12 cellular contexts compared by ENCODE assay signal in the genomic region with DNA sequence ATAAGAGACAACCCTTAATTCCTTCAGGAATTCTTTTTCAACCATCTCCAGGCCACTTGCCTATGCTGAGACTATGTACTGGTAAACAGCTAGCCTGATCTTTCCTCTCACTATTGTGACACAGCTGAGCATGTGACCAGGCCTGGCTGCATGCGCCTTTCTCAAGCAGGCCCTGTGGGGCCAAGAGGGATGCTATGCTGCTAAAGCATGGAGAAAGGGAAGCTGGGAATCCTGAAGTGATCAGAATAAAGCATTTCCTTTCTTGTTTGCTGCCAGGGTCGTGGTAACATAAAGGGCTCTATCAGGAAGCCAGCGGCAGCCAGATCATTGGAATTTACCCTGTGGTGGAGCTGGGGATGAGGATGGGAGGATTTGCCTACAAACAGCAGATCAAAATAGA. TPM values are rescaled to one million over a fixed set of nuclear protein-coding genes. Genes with fewer than 3 reads are reported as not detected.
DNase-seq lines count a peak whose midpoint lies in the region; ATAC-seq and TF ChIP-seq lines count a peak whose summit lies in the region.
"Had no signal": no experiment of that assay in that cellular context is flagged by ENCODE, and none has a peak within 500 bp of the region (broad histone marks: within the 10 kb centered on the region; RNA-seq: fewer than 3 reads in every experiment).

No MANE protein-coding gene starts in this region.

- TF ChIP-seq RAD21 in SK-N-SH (IDR thresholded peaks at IDR 0.05; ENCODE audit: low read length), result no peak

- H3K4me3 Mint-ChIP-seq in T-cell, result no peak overlapping the region

- CTCF ChIA-PET in SK-N-SH (lab: Yijun Ruan, JAX) (interaction anchor here (0.7 to 1.7 kb wide), 2 partner anchors 43 to 290 kb away, joined by 3 to 5 read pairs; no protein-coding TSS in a partner anchor), T-cell (lab: Charles Lee) (interaction anchor here in 1 of 2 donors (0.7 kb wide), 1 partner anchor 216 kb away, joined by 8 read pairs; no protein-coding TSS in a partner anchor)

- H3K9me3 ChIP-seq in SK-N-SH (no peaks in the 10 kb centered on the region), osteoblast (ENCODE audit: low read depth, low read length) (no peaks in the 10 kb centered on the region), upper lobe of right lung (no peaks in the 10 kb centered on the region)
- H3K9me3 ChIP-seq: colonic mucosa had no signal

- H3K9me3 Mint-ChIP-seq in T-cell, result no peaks in the 10 kb centered on the region

- TF ChIP-seq CTCF in SK-N-SH (IDR thresholded peaks at IDR 0.05) (no peak), osteoblast (IDR thresholded peaks at IDR 0.05; ENCODE audit: extremely low read depth, low read depth, low read length) (no peak), upper lobe of right lung (IDR thresholded peaks at IDR 0.05) (no peak)

- POLR2A ChIA-PET in SK-N-SH (lab: Yijun Ruan, JAX) (no interaction called here), T-cell (lab: Charles Lee) (no interaction called here)

- intact Hi-C loops in left cardiac atrium (cut with DNase I), result no loop called here
- intact Hi-C loops in upper lobe of right lung (cut with DNase I), result no loop called here

- no peaks in the 10 kb centered on the region for H3K9me2 ChIP-seq in SK-N-SH

- H3K4me1 Mint-ChIP-seq in T-cell, result peaks cover 16 to 26% (median 18%) of the 10 kb centered on the region in 3 donors

- no peak overlapping the region for H3K27ac ChIP-seq in SK-N-SH (ENCODE audit: low read depth in 2 of 2, low read length in 1 of 2)
- no peak overlapping the region for H3K27ac ChIP-seq in osteoblast (ENCODE audit: low read depth, low read length)
- H3K27ac ChIP-seq in upper lobe of right lung, result peak overlapping the region; percentile 5
- H3K27ac ChIP-seq: colonic mucosa had no signal

- no peaks in the 10 kb centered on the region for H3K27me3 ChIP-seq in SK-N-SH (ENCODE audit: insufficient read depth)
- no peaks in the 10 kb centered on the region for H3K27me3 ChIP-seq in osteoblast (ENCODE audit: insufficient read depth, low read length)
- no peaks in the 10 kb centered on the region for H3K27me3 ChIP-seq in upper lobe of right lung
- H3K27me3 ChIP-seq: colonic mucosa had no signal

- peaks cover 7% of the 10 kb centered on the region for H3F3A ChIP-seq in SK-N-SH (replicated peaks; ENCODE audit: insufficient read depth)

- DNase-seq in SK-N-SH (no peak), left cardiac atrium (no peak), osteoblast (ENCODE audit: insufficient read length, low spot score, missing footprints) (peak; percentile 14), upper lobe of right lung (no peak), T-cell (no peak)
- DNase-seq: activated CD4-positive, CD25-positive, alpha-beta regulatory T cell treated with anti-CD3 and anti-CD28 coated beads, Interleukin-2, amount 50 U/mL, for 72 hours; activated effector memory CD4-positive, alpha-beta T cell treated with anti-CD3 and anti-CD28 coated beads, Interleukin-2, amount 50 U/mL, for 16 hours; colonic mucosa; KBM-7 had no signal

- H3K4me2 ChIP-seq in SK-N-SH (no peak overlapping the region), osteoblast (ENCODE audit: insufficient read depth, low read length) (no peak overlapping the region)

- H3K9ac ChIP-seq in SK-N-SH, result no peak overlapping the region

- H2AFZ ChIP-seq in SK-N-SH (ENCODE audit: low read depth), result no peak overlapping the region
- peak overlapping the region; percentile 80 for H2AFZ ChIP-seq in osteoblast (ENCODE audit: low read length)

- H3K36me3 ChIP-seq in SK-N-SH (replicated peaks in 1 of 2; ENCODE audit: control insufficient read depth in 1 of 2, insufficient read depth in 2 of 2, low read length in 1 of 2) (no peaks in the 10 kb centered on the region), osteoblast (ENCODE audit: insufficient read depth, low read length) (no peaks in the 10 kb centered on the region), upper lobe of right lung (no peaks in the 10 kb centered on the region)
- H3K36me3 ChIP-seq: colonic mucosa had no signal

- H3K79me2 ChIP-seq in SK-N-SH (ENCODE audit: insufficient read depth), result no peaks in the 10 kb centered on the region
- no peaks in the 10 kb centered on the region for H3K79me2 ChIP-seq in osteoblast (ENCODE audit: insufficient read depth, low read length)

- H3K4me3 ChIP-seq in SK-N-SH (ENCODE audit: low read depth in 2 of 2, low read length in 1 of 2) (no peak overlapping the region), osteoblast (ENCODE audit: insufficient read depth, low read length) (no peak overlapping the region), upper lobe of right lung (no peak overlapping the region)
- H3K4me3 ChIP-seq: colonic mucosa had no signal

- H3K4me1 ChIP-seq in SK-N-SH (ENCODE audit: control insufficient read depth in 1 of 2, insufficient read depth in 2 of 2, low read depth in 1 of 2, low read length in 1 of 2) (peaks cover 15 to 27% of the 10 kb centered on the region in 2 experiments; a peak in 3 of 4 replicates), osteoblast (ENCODE audit: insufficient read depth, low read length) (peaks cover 12% of the 10 kb centered on the region), upper lobe of right lung (peaks cover 13% of the 10 kb centered on the region)

- no peaks in the 10 kb centered on the region for H3K27me3 Mint-ChIP-seq in T-cell

- WGBS in SK-N-SH (ENCODE audit: low lambda C conversion rate), result 77% methylated on average over 3 of the region's 3 CpGs

- H3K27ac Mint-ChIP-seq in T-cell, result no peak overlapping the region

- ATAC-seq in SK-N-SH treated with all-trans-retinoic acid at 6 μM for 48 hours (no peak), left cardiac atrium (peak; percentile 31 to 88), upper lobe of right lung (peak; percentile 72), GM18870 (IDR thresholded peaks at IDR 0.05; ENCODE audit: unreplicated experiment) (no peak), T-cell (replicated peaks in 1 of 4) (no peak), HG02798 (IDR thresholded peaks at IDR 0.05; ENCODE audit: poor library complexity, unreplicated experiment) (no peak)

- TF ChIP-seq EP300 in SK-N-SH (IDR thresholded peaks at IDR 0.05; ENCODE audit: borderline replicate concordance in 1 of 2, low read depth in 1 of 2, low read length in 1 of 2), result no peak

- H4K20me1 ChIP-seq in SK-N-SH (ENCODE audit: insufficient read depth) (no peaks in the 10 kb centered on the region), osteoblast (ENCODE audit: insufficient read depth, low read length) (no peaks in the 10 kb centered on the region)

- no peaks in the 10 kb centered on the region for H3K36me3 Mint-ChIP-seq in T-cell

TF ChIP-seq in SK-N-SH, 30 proteins besides CTCF, POLR2A, EP300 and RAD21:
- TF ChIP-seq, protein P1, sequence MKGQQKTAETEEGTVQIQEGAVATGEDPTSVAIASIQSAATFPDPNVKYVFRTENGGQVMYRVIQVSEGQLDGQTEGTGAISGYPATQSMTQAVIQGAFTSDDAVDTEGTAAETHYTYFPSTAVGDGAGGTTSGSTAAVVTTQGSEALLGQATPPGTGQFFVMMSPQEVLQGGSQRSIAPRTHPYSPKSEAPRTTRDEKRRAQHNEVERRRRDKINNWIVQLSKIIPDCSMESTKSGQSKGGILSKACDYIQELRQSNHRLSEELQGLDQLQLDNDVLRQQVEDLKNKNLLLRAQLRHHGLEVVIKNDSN (IDR thresholded peaks at IDR 0.05; ENCODE audit: borderline replicate concordance, low read depth), result peak; percentile 26; the same call in 1 of the 2 replicates
- TF ChIP-seq RFX5 (IDR thresholded peaks at IDR 0.05; ENCODE audit: low read length), result no peak

TF ChIP-seq in SK-N-SH treated with all-trans-retinoic acid at 6 μM for 48 hours, 23 proteins besides CTCF, POLR2A, EP300 and RAD21:
- no peak for TF ChIP-seq ISL1 (CRISPR knock-in tag; IDR thresholded peaks at IDR 0.05)
- TF ChIP-seq BACH2 (CRISPR knock-in tag; IDR thresholded peaks at IDR 0.05; ENCODE audit: borderline replicate concordance), result no peak
- no peak for TF ChIP-seq ZNF70 (CRISPR knock-in tag; IDR thresholded peaks at IDR 0.05)
- no peak for TF ChIP-seq GLIS3 (CRISPR knock-in tag; IDR thresholded peaks at IDR 0.05)
- TF ChIP-seq TOX (CRISPR knock-in tag; IDR thresholded peaks at IDR 0.05; ENCODE audit: borderline replicate concordance), result no peak
- TF ChIP-seq ZFP30 (CRISPR knock-in tag; IDR thresholded peaks at IDR 0.05), result no peak
- TF ChIP-seq SNAI2 (CRISPR knock-in tag; IDR thresholded peaks at IDR 0.05), result no peak
- TF ChIP-seq RARB (CRISPR knock-in tag; IDR thresholded peaks at IDR 0.05), result no peak
- no peak for TF ChIP-seq OSR1 (CRISPR knock-in tag; IDR thresholded peaks at IDR 0.05)

RNA-seq across cellular contexts. Expression of a gene that starts 29.8 kb away (rescaled TPM):
- polyA plus RNA-seq in SK-N-SH (2012; rRNA removed), result 6.9 and 7.3 TPM in 2 replicates
- polyA plus RNA-seq in SK-N-SH (2012; cell fraction: cytosol; rRNA removed), result 9.2 and 9.5 TPM in 2 replicates
- 2.7 and 5.2 TPM in 2 replicates for polyA plus RNA-seq in SK-N-SH (2012; cell fraction: nucleus; rRNA removed)
- total RNA-seq in left cardiac atrium (10 to 100 TPM; 13.4 to 13.8 TPM), osteoblast (16.5 and 29.7 TPM in 2 replicates), upper lobe of right lung (16.5 TPM), T-cell (10 to 100 TPM; 13.8 to 33.0 (median 19.6) TPM)

Comparison
In these comparisons a context has a peak if more than half of its experiments do, and no peak if none do; other contexts are left out.
1. ATAC-seq: peak in left cardiac atrium (2 of 2) and upper lobe of right lung (single experiment); none in SK-N-SH treated with all-trans-retinoic acid at 6 μM for 48 hours (single experiment), GM18870 (single experiment), T-cell (0 of 4) and HG02798 (single experiment).